Comparison of ENCODE assay signal across 16 cellular contexts in genomic region chr5:83404182-83404712, GRCh38.
"Had no signal": no experiment of that assay in that cellular context is flagged by ENCODE, and none has a peak within 500 bp of the region (broad histone marks: within the 10 kb centered on the region; RNA-seq: fewer than 3 reads in every experiment).

No MANE protein-coding gene starts in this region.

- H3K27ac ChIP-seq: adrenal gland, esophagus squamous epithelium, right lobe of liver, stomach had no signal

- H3K27me3 ChIP-seq: adrenal gland, esophagus squamous epithelium, right lobe of liver, stomach had no signal

- H3K9me3 ChIP-seq: adrenal gland, esophagus squamous epithelium, right lobe of liver had no signal

- DNase-seq: activated B cell treated with CpG ODN at 0.5 μM for 24 hours; activated CD4-positive, alpha-beta memory T cell treated with anti-CD3 and anti-CD28 coated beads for 36 hours; activated CD4-positive, alpha-beta T cell treated with anti-CD3 and anti-CD28 coated beads for 4 hours; activated gamma-delta T cell treated with Interleukin-2 at 50 U/mL for 16 hours; activated T-cell treated with anti-CD3 and anti-CD28 coated beads for 4 hours; adrenal gland; effector memory CD8-positive, alpha-beta T cell; esophagus squamous epithelium; hypothalamus; islet precursor cell; midbrain; right lobe of liver; small intestine; stimulated activated CD4-positive, alpha-beta T cell treated with anti-CD3 and anti-CD28 coated beads, Interleukin-4, amount 100 ng/mL, for 24 hours; stomach; trophoblast cell had no signal

- H3K4me3 ChIP-seq: adrenal gland, esophagus squamous epithelium, right lobe of liver, stomach had no signal

- H3K36me3 ChIP-seq: adrenal gland, esophagus squamous epithelium, right lobe of liver, stomach had no signal

- H3K4me1 ChIP-seq: adrenal gland, esophagus squamous epithelium, right lobe of liver had no signal
